ENCODE assay signal across 31 cellular contexts in the genomic region with DNA sequence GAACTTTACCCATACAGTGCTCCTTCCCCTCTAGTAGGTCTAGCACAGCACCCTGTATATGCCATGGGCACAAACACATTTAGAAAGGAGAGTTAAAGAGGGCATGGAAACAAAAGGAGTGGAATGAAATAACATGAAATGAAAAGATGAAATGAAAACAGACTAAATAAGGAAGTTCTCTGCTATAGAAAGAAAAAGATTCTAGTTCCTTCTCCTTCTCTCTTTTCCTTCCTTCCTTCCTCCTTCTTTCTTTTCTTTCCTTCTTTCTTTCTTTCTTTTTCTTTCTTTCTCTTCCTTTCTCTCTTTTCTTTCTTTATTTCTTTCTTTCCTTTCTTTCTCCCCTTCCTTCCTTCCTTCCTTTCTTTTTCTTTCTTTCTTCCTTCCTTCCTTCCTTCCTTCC.
"Had no signal": no experiment of that assay in that cellular context is flagged by ENCODE, and none has a peak within 500 bp of the region (broad histone marks: within the 10 kb centered on the region; RNA-seq: fewer than 3 reads in every experiment).

No MANE protein-coding gene starts in this region.

- H3K4me2 ChIP-seq: neural progenitor cell, smooth muscle cell had no signal

- H3K27ac Mint-ChIP-seq: natural killer cell; nephron; neural progenitor cell; progenitor cell of endocrine pancreas; stimulated activated memory B cell treated with anti-CD40 and anti-IgM and Interleukin-4, amounts not matched to agents 10 μg/mL and 1 μg/mL and 100 μg/mL, for 72 hours; stimulated activated naive CD8-positive, alpha-beta T cell treated with anti-CD3 and anti-CD28 coated beads, Interleukin-15, amount 100 ng/mL, for 72 hours; type B pancreatic cell had no signal

- H3K4me3 Mint-ChIP-seq: natural killer cell; nephron; neural progenitor cell; stimulated activated memory B cell treated with anti-CD40 and anti-IgM and Interleukin-4, amounts not matched to agents 10 μg/mL and 1 μg/mL and 100 μg/mL, for 72 hours; stimulated activated naive CD8-positive, alpha-beta T cell treated with anti-CD3 and anti-CD28 coated beads, Interleukin-15, amount 100 ng/mL, for 72 hours; type B pancreatic cell had no signal

- H3K27me3 ChIP-seq: neural progenitor cell, ovary, spleen, suprapubic skin, testis, tibial artery, transverse colon, vagina had no signal

- H3K4me1 ChIP-seq: neural progenitor cell, parathyroid adenoma, psoas muscle, spleen, suprapubic skin, testis, tibial artery, transverse colon, vagina had no signal

- H2AFZ ChIP-seq: neural progenitor cell, parathyroid adenoma had no signal

- H3K9me3 Mint-ChIP-seq: neural progenitor cell, type B pancreatic cell had no signal

- H3K4me3 ChIP-seq: neural progenitor cell, ovary, psoas muscle, skin epidermis, smooth muscle cell, spleen, suprapubic skin, testis, tibial artery, transverse colon, vagina had no signal

- H3K9ac ChIP-seq: neural progenitor cell, parathyroid adenoma had no signal

- H3K27me3 Mint-ChIP-seq: progenitor cell of endocrine pancreas; stimulated activated memory B cell treated with anti-CD40 and anti-IgM and Interleukin-4, amounts not matched to agents 10 μg/mL and 1 μg/mL and 100 μg/mL, for 72 hours; stimulated activated naive CD8-positive, alpha-beta T cell treated with anti-CD3 and anti-CD28 coated beads, Interleukin-15, amount 100 ng/mL, for 72 hours; type B pancreatic cell had no signal

- DNase-seq: natural killer cell; occipital lobe; ovary; posterior cingulate gyrus; psoas muscle; right cardiac atrium; spleen; stimulated activated CD4-positive, alpha-beta T cell treated with anti-CD3 and anti-CD28 coated beads, Interleukin-12 subunit alpha, Interleukin-12 subunit beta, amount 100 ng/mL, for 4 hours; stimulated activated CD4-positive, alpha-beta T cell treated with anti-CD3 and anti-CD28 coated beads, Interleukin-1b, Interleukin-23, amount 100 ng/mL, for 48 hours; stimulated activated CD4-positive, alpha-beta T cell treated with anti-CD3 and anti-CD28 coated beads, Interleukin-4, amount 100 ng/mL, for 1 hour; stimulated activated CD4-positive, alpha-beta T cell treated with anti-CD3 and anti-CD28 coated beads, Interleukin-4, amount 100 ng/mL, for 4 hours; stimulated activated CD8-positive, alpha-beta memory T cell treated with anti-CD3 and anti-CD28 coated beads, Interleukin-4, amount 100 ng/mL, for 48 hours; stimulated activated naive CD4-positive, alpha-beta T cell; stimulated activated naive CD8-positive, alpha-beta T cell treated with anti-CD3 and anti-CD28 coated beads, Interleukin-15, amount 100 ng/mL, for 72 hours; stimulated activated naive CD8-positive, alpha-beta T cell treated with anti-CD3 and anti-CD28 coated beads, Interleukin-15, Interleukin-2, amounts not matched to agents 100 U/mL and 50 U/mL, for 24 hours; substantia nigra; testis; tibial artery; transverse colon had no signal

- ATAC-seq: natural killer cell; psoas muscle; right cardiac atrium; sciatic nerve; stimulated activated memory B cell treated with anti-CD40 and anti-IgM and Interleukin-4, amounts not matched to agents 10 μg/mL and 1 μg/mL and 100 μg/mL, for 72 hours; stimulated activated naive CD8-positive, alpha-beta T cell treated with anti-CD3 and anti-CD28 coated beads, Interleukin-15, amount 100 ng/mL, for 72 hours; stimulated activated naive CD8-positive, alpha-beta T cell treated with anti-CD3 and anti-CD28 coated beads, Interleukin-15, Interleukin-2, amounts not matched to agents 100 U/mL and 50 U/mL, for 24 hours had no signal

- H3K36me3 Mint-ChIP-seq: natural killer cell; neural progenitor cell; stimulated activated memory B cell treated with anti-CD40 and anti-IgM and Interleukin-4, amounts not matched to agents 10 μg/mL and 1 μg/mL and 100 μg/mL, for 72 hours; type B pancreatic cell had no signal

- H3K27ac ChIP-seq: neural progenitor cell, ovary, parathyroid adenoma, psoas muscle, skin epidermis, spleen, suprapubic skin, testis, tibial artery, transverse colon, vagina had no signal

- H3K36me3 ChIP-seq: neural progenitor cell, ovary, spleen, suprapubic skin, tibial artery, transverse colon, vagina had no signal

- H3K9me3 ChIP-seq: ovary, psoas muscle, suprapubic skin, testis, tibial artery, transverse colon, vagina had no signal

- H3K79me2 ChIP-seq: parathyroid adenoma had no signal

- FAIRE-seq: urothelium cell line had no signal

- H3K4me1 Mint-ChIP-seq: natural killer cell; nephron; neural progenitor cell; stimulated activated memory B cell treated with anti-CD40 and anti-IgM and Interleukin-4, amounts not matched to agents 10 μg/mL and 1 μg/mL and 100 μg/mL, for 72 hours; stimulated activated naive CD8-positive, alpha-beta T cell treated with anti-CD3 and anti-CD28 coated beads, Interleukin-15, amount 100 ng/mL, for 72 hours had no signal
